ENCODE assay signal across 20 cellular contexts in the genomic region with DNA sequence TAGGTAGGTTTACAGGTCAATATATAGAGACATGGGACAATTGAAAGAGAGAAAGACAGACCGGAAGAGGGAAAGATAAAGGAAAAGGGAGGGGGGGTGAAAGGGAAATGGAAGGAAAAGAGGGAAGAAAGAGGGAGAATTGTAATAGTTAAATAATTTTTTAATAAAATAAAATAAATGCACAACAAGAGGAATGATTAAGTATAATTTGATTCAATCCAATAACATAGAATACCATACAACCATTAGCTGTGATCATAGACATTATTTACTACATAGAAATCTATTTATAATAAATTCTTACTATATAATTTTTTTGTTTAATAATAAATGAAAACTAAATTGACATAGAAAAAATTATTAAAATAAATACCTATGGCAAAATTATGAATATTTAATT.
"Had no signal": no experiment of that assay in that cellular context is flagged by ENCODE, and none has a peak within 500 bp of the region (broad histone marks: within the 10 kb centered on the region; RNA-seq: fewer than 3 reads in every experiment).

No MANE protein-coding gene starts in this region.

- H3K4me3 ChIP-seq: MG63 had no signal

- H3K9me3 ChIP-seq: MG63, SK-N-SH had no signal

- H3K27me3 ChIP-seq: MG63 had no signal

- H3K36me3 ChIP-seq: MG63 had no signal

- H3K27ac ChIP-seq: RWPE1 had no signal

- DNase-seq: KBM-7, MG63, NCI-H1092, NCI-H1105 treated with DMSO at 0.1 percent for 48 hours, NCI-H1417 treated with DMSO at 0.1 percent for 48 hours, NCI-H146, NCI-H1694 treated with DMSO at 0.1 percent for 48 hours, NCI-H1930, NCI-H2081 treated with DMSO at 0.1 percent for 48 hours, NCI-H2171, NCI-H226, NCI-H446, NCI-H510A, NCI-H524 treated with DMSO at 0.1 percent for 48 hours, NCI-H69, NCI-H774, SHP77, SK-N-SH, SW 1271 had no signal
